ENCODE assay signal across 14 cellular contexts in genomic region chr16:52581530-52581929, GRCh38. TPM values are rescaled to one million over a fixed set of nuclear protein-coding genes. Genes with fewer than 3 reads are reported as not detected.
DNase-seq lines count a peak whose midpoint lies in the region; ATAC-seq and TF ChIP-seq lines count a peak whose summit lies in the region.
"Had no signal": no experiment of that assay in that cellular context is flagged by ENCODE, and none has a peak within 500 bp of the region (broad histone marks: within the 10 kb centered on the region; RNA-seq: fewer than 3 reads in every experiment).

No MANE protein-coding gene starts in this region.

- H3K27me3 ChIP-seq in Caco-2 (replicated peaks; ENCODE audit: control insufficient read depth, insufficient read depth, low read length) (no peaks in the 10 kb centered on the region), kidney epithelial cell (ENCODE audit: control insufficient read depth, insufficient read depth, low read length) (no peaks in the 10 kb centered on the region), PC-9 (ENCODE audit: insufficient read depth, low read depth) (no peaks in the 10 kb centered on the region)

- H3K9me3 Mint-ChIP-seq in Caco-2 (ENCODE audit: unreplicated experiment) = peaks cover 10% of the 10 kb centered on the region

- H3K9me2 ChIP-seq in PC-9 (ENCODE audit: insufficient read depth) = no peaks in the 10 kb centered on the region

- H3K9me3 ChIP-seq in Caco-2 = no peaks in the 10 kb centered on the region
- H3K9me3 ChIP-seq in PC-9 (ENCODE audit: insufficient read depth, low read depth) = no peaks in the 10 kb centered on the region

- POLR2A ChIA-PET in Caco-2 (lab: Charles Lee) (no interaction called here), PC-9 (lab: Charles Lee; ENCODE audit: unreplicated experiment) (no interaction called here)

- no peak overlapping the region for H3K27ac ChIP-seq in PC-9
- H3K27ac ChIP-seq: parathyroid adenoma had no signal

- intact Hi-C loops in Caco-2 (cut with micrococcal nuclease; ENCODE audit: unreplicated experiment) = loop anchor here (1.0 kb wide), 3 partner anchors 280 to 441 kb away; no protein-coding TSS in a partner anchor
- intact Hi-C loops in PC-9 (cut with micrococcal nuclease; ENCODE audit: unreplicated experiment) = no loop called here

- H3K36me3 ChIP-seq in Caco-2 (ENCODE audit: control insufficient read depth, insufficient read depth, low read length) (no peaks in the 10 kb centered on the region), kidney epithelial cell (ENCODE audit: control insufficient read depth, insufficient read depth, low read length) (no peaks in the 10 kb centered on the region), PC-9 (ENCODE audit: low read depth) (no peaks in the 10 kb centered on the region)

- no peak overlapping the region for H2AFZ ChIP-seq in PC-9
- H2AFZ ChIP-seq: parathyroid adenoma had no signal

- H3K4me2 ChIP-seq in PC-9 = no peak overlapping the region

- CTCF ChIA-PET in Caco-2 (lab: Charles Lee) (interaction anchor here (0.6 to 1.3 kb wide), 3 partner anchors 32 to 331 kb away, joined by 3 read pairs; no protein-coding TSS in a partner anchor), PC-9 (lab: Charles Lee) (no interaction called here)

- ATAC-seq in HG03571 (IDR thresholded peaks at IDR 0.05; ENCODE audit: unreplicated experiment) = no peak
- ATAC-seq: stimulated activated naive CD8-positive, alpha-beta T cell treated with anti-CD3 and anti-CD28 coated beads, Interleukin-15, Interleukin-2, amounts not matched to agents 100 U/mL and 50 U/mL, for 24 hours had no signal

- H3K4me3 Mint-ChIP-seq in Caco-2 (ENCODE audit: unreplicated experiment) = no peak overlapping the region
- H3K4me3 Mint-ChIP-seq: CD14-positive monocyte had no signal

- H3K36me3 Mint-ChIP-seq in Caco-2 (ENCODE audit: insufficient read depth, unreplicated experiment) = no peaks in the 10 kb centered on the region
- H3K36me3 Mint-ChIP-seq: CD14-positive monocyte had no signal

- no peaks in the 10 kb centered on the region for H3F3A ChIP-seq in PC-9 (ENCODE audit: insufficient read depth, low read depth)

- no peaks in the 10 kb centered on the region for H3K79me2 ChIP-seq in PC-9 (ENCODE audit: low read depth)
- H3K79me2 ChIP-seq: parathyroid adenoma had no signal

- no peaks in the 10 kb centered on the region for H3K27me3 Mint-ChIP-seq in Caco-2 (ENCODE audit: insufficient read depth, unreplicated experiment)

- H3K27ac Mint-ChIP-seq in Caco-2 (ENCODE audit: unreplicated experiment) = no peak overlapping the region
- H3K27ac Mint-ChIP-seq: activated T-helper 2 cell treated with anti-CD3 and anti-CD28 coated beads, Interferon-gamma antibody, Interleukin-2, Interleukin-4, amounts not matched to agents 10 μg/mL and 5 μg/mL and 100 μg/mL, durations not matched to agents 14 hours and 24 hours and 36 hours; CD14-positive monocyte had no signal

- no peaks in the 10 kb centered on the region for H4K20me1 ChIP-seq in PC-9 (ENCODE audit: insufficient read depth)

- TF ChIP-seq CTCF in Caco-2 (IDR thresholded peaks at IDR 0.05; ENCODE audit: insufficient read depth in 1 of 2, low read depth in 1 of 2, low read length in 1 of 2, severe bottlenecking in 1 of 2, unreplicated experiment in 1 of 2) (peak; percentile 57 to 80), GM13977 (IDR thresholded peaks at IDR 0.05; ENCODE audit: extremely low read depth, insufficient read depth, missing control alignments) (peak; percentile 8), kidney epithelial cell (IDR thresholded peaks at IDR 0.05; ENCODE audit: insufficient read depth, low read length, poor library complexity, severe bottlenecking) (peak; percentile 21), PC-9 (conservative IDR thresholded peaks at IDR 0.05) (no peak)

- BruUV-seq in Caco-2 (replicated peaks; lab: Mats Ljungman, UMichigan) (no TSS peak), PC-9 (replicated peaks; lab: Mats Ljungman, UMichigan) (no TSS peak)

- H3K4me1 ChIP-seq in Caco-2 = peaks cover 10% of the 10 kb centered on the region
- H3K4me1 ChIP-seq in PC-9 (replicated peaks; ENCODE audit: insufficient read depth) = no peaks in the 10 kb centered on the region
- H3K4me1 ChIP-seq: parathyroid adenoma had no signal

- H3K4me1 Mint-ChIP-seq in Caco-2 (ENCODE audit: low read depth, unreplicated experiment) = peaks cover 13% of the 10 kb centered on the region
- H3K4me1 Mint-ChIP-seq: CD14-positive monocyte had no signal

- H3K4me3 ChIP-seq in Caco-2 (ENCODE audit: low read depth, low read length) (no peak overlapping the region), kidney epithelial cell (ENCODE audit: low read depth, low read length) (no peak overlapping the region), PC-9 (no peak overlapping the region)

- peak in 1 of 2 experiments; percentile 41 for DNase-seq in Caco-2
- DNase-seq in GM13977 (ENCODE audit: low spot score) = no peak
- peak; percentile 20 for DNase-seq in RKO (ENCODE audit: low spot score)
- no peak for DNase-seq in kidney epithelial cell (ENCODE audit: low read depth)
- no peak for DNase-seq in PC-9
- DNase-seq in HPDE6-E6E7 (ENCODE audit: extremely low spot score) = no peak
- DNase-seq in NCI-H1105 (lab: John Stamatoyannopoulos, UW) = no peak
- DNase-seq: GF-D8; NCI-H2171 treated with DMSO at 0.1 percent for 48 hours; stimulated activated naive CD8-positive, alpha-beta T cell treated with anti-CD3 and anti-CD28 coated beads, Interleukin-15, Interleukin-2, amounts not matched to agents 100 U/mL and 50 U/mL, for 24 hours had no signal

- in situ Hi-C loops in GM13977 (cut with MboI; ENCODE audit: low pct_unique_long_range_greater_than_20kb, low sequenced_read_pairs, unreplicated experiment) = no loop called here

RNA-seq across cellular contexts. Expression of gene TOX3, which starts 34.6 kb away (rescaled TPM):
- 3.6 and 6.0 TPM in 2 replicates for total RNA-seq in Caco-2 (2022)
- 7.4 and 7.9 TPM in 2 replicates for total RNA-seq in kidney epithelial cell
- not detected in 2 replicates for total RNA-seq in PC-9 (2021)
- total RNA-seq: activated T-helper 2 cell treated with anti-CD3 and anti-CD28 coated beads, Interferon-gamma antibody, Interleukin-2, Interleukin-4, amounts not matched to agents 10 μg/mL and 5 μg/mL and 100 μg/mL, durations not matched to agents 14 hours and 24 hours and 36 hours had no signal
